22 cellular contexts compared by ENCODE assay signal in genomic region chr10:129911451-129912160, GRCh38. TPM values are rescaled to one million over a fixed set of nuclear protein-coding genes. Genes with fewer than 3 reads are reported as not detected.
DNase-seq lines count a peak whose midpoint lies in the region; ATAC-seq, FAIRE-seq and TF ChIP-seq lines count a peak whose summit lies in the region.
"Had no signal": no experiment of that assay in that cellular context is flagged by ENCODE, and none has a peak within 500 bp of the region (broad histone marks: within the 10 kb centered on the region; RNA-seq: fewer than 3 reads in every experiment).

No MANE protein-coding gene starts in this region.

- no peaks in the 10 kb centered on the region for H3K27me3 Mint-ChIP-seq in activated naive CD8-positive, alpha-beta T cell treated with anti-CD3 and anti-CD28 coated beads, Interleukin-2, amount 10 ng/mL, durations not matched to agents 7 days and 5 days
- H3K27me3 Mint-ChIP-seq in activated naive CD8-positive, alpha-beta T cell treated with anti-CD3 and anti-CD28 coated beads for 36 hours = no peaks in the 10 kb centered on the region
- H3K27me3 Mint-ChIP-seq in endodermal cell (ENCODE audit: insufficient read depth) = peaks cover 31% of the 10 kb centered on the region
- H3K27me3 Mint-ChIP-seq in neural progenitor cell (ENCODE audit: insufficient read depth, low read depth) = no peaks in the 10 kb centered on the region

- H3K9me3 ChIP-seq in endodermal cell (ENCODE audit: control insufficient read depth, low read length) (no peaks in the 10 kb centered on the region), neural progenitor cell (ENCODE audit: low read depth) (no peaks in the 10 kb centered on the region)
- H3K9me3 ChIP-seq: Peyer's patch had no signal

- H3F3A ChIP-seq in neural progenitor cell (ENCODE audit: low read depth) = no peaks in the 10 kb centered on the region

- peak; percentile 6 for DNase-seq in activated naive CD8-positive, alpha-beta T cell treated with anti-CD3 and anti-CD28 coated beads, Interleukin-2, amount 10 ng/mL, durations not matched to agents 7 days and 5 days
- no peak for DNase-seq in activated naive CD8-positive, alpha-beta T cell treated with anti-CD3 and anti-CD28 coated beads for 36 hours
- DNase-seq in endodermal cell (no peak), neural progenitor cell (ENCODE audit: low spot score) (no peak), GM12891 (ENCODE audit: insufficient read length, low spot score) (no peak)
- DNase-seq in activated T-cell treated with anti-CD3 and anti-CD28 coated beads, Interleukin-2, amount 50 U/mL, for 1 hour = no peak
- DNase-seq: 8988T; AML-193; C1 segment of cervical spinal cord; CD8-positive, alpha-beta T cell; Kasumi-1; NCI-H1694; NCI-H2081; NCI-H2171 treated with DMSO at 0.1 percent for 48 hours; NCI-H446; NCI-H526 had no signal

- no peaks in the 10 kb centered on the region for H3K79me2 ChIP-seq in neural progenitor cell (ENCODE audit: low read depth)

- H3K4me1 ChIP-seq in endodermal cell (ENCODE audit: control insufficient read depth, insufficient read depth, low read length) (no peaks in the 10 kb centered on the region), neural progenitor cell (peaks cover 14% of the 10 kb centered on the region)
- H3K4me1 ChIP-seq: Peyer's patch had no signal

- POLR2A ChIA-PET in activated naive CD8-positive, alpha-beta T cell treated with anti-CD3 and anti-CD28 coated beads, Interleukin-2, amount 10 ng/mL, durations not matched to agents 7 days and 5 days (lab: Charles Lee) = no interaction called here

- no peak overlapping the region for H3K27ac Mint-ChIP-seq in activated naive CD8-positive, alpha-beta T cell treated with anti-CD3 and anti-CD28 coated beads, Interleukin-2, amount 10 ng/mL, durations not matched to agents 7 days and 5 days
- H3K27ac Mint-ChIP-seq in activated naive CD8-positive, alpha-beta T cell treated with anti-CD3 and anti-CD28 coated beads for 36 hours = no peak overlapping the region
- H3K27ac Mint-ChIP-seq in endodermal cell (peak overlapping the region; percentile 39), neural progenitor cell (peak overlapping the region; percentile 61)
- H3K27ac Mint-ChIP-seq: CD8-positive, alpha-beta T cell had no signal

- ATAC-seq in activated naive CD8-positive, alpha-beta T cell treated with anti-CD3 and anti-CD28 coated beads, Interleukin-2, amount 10 ng/mL, durations not matched to agents 7 days and 5 days (ENCODE audit: low read depth) = no peak
- ATAC-seq in GM18858 (IDR thresholded peaks at IDR 0.05; ENCODE audit: unreplicated experiment) = no peak
- ATAC-seq: CD8-positive, alpha-beta T cell had no signal

- H3K4me3 Mint-ChIP-seq in activated naive CD8-positive, alpha-beta T cell treated with anti-CD3 and anti-CD28 coated beads, Interleukin-2, amount 10 ng/mL, durations not matched to agents 7 days and 5 days = no peak overlapping the region
- no peak overlapping the region for H3K4me3 Mint-ChIP-seq in activated naive CD8-positive, alpha-beta T cell treated with anti-CD3 and anti-CD28 coated beads for 36 hours
- H3K4me3 Mint-ChIP-seq in endodermal cell (no peak overlapping the region), neural progenitor cell (no peak overlapping the region)
- H3K4me3 Mint-ChIP-seq: CD8-positive, alpha-beta T cell had no signal

- no peak for TF ChIP-seq CTCF in endodermal cell (conservative IDR thresholded peaks at IDR 0.05)
- no peak for TF ChIP-seq CTCF in neural progenitor cell (IDR thresholded peaks at IDR 0.05)

- no peak for TF ChIP-seq POLR2A in GM12891 (IDR thresholded peaks at IDR 0.05; ENCODE audit: low read depth, low read length)

- H3K36me3 ChIP-seq in endodermal cell (ENCODE audit: control insufficient read depth, insufficient read depth, low read length) (no peaks in the 10 kb centered on the region), neural progenitor cell (no peaks in the 10 kb centered on the region)
- H3K36me3 ChIP-seq: Peyer's patch had no signal

- 80 to 85% methylated on average over 15 to 22 of the region's 22 CpGs for WGBS in endodermal cell (ENCODE audit: insufficient coverage in 1 of 2, insufficient read length in 1 of 2), 2 experiments

- H3K36me3 Mint-ChIP-seq in activated naive CD8-positive, alpha-beta T cell treated with anti-CD3 and anti-CD28 coated beads, Interleukin-2, amount 10 ng/mL, durations not matched to agents 7 days and 5 days = no peaks in the 10 kb centered on the region
- no peaks in the 10 kb centered on the region for H3K36me3 Mint-ChIP-seq in activated naive CD8-positive, alpha-beta T cell treated with anti-CD3 and anti-CD28 coated beads for 36 hours
- H3K36me3 Mint-ChIP-seq in endodermal cell (ENCODE audit: low read depth) = no peaks in the 10 kb centered on the region
- H3K36me3 Mint-ChIP-seq in neural progenitor cell = no peaks in the 10 kb centered on the region
- H3K36me3 Mint-ChIP-seq: CD8-positive, alpha-beta T cell had no signal

- no peaks in the 10 kb centered on the region for H3K9me3 Mint-ChIP-seq in activated naive CD8-positive, alpha-beta T cell treated with anti-CD3 and anti-CD28 coated beads, Interleukin-2, amount 10 ng/mL, durations not matched to agents 7 days and 5 days
- no peaks in the 10 kb centered on the region for H3K9me3 Mint-ChIP-seq in activated naive CD8-positive, alpha-beta T cell treated with anti-CD3 and anti-CD28 coated beads for 36 hours
- H3K9me3 Mint-ChIP-seq in endodermal cell (no peaks in the 10 kb centered on the region), neural progenitor cell (no peaks in the 10 kb centered on the region)
- H3K9me3 Mint-ChIP-seq: CD8-positive, alpha-beta T cell had no signal

- no peak overlapping the region for H3K4me2 ChIP-seq in neural progenitor cell

- H3K4me3 ChIP-seq in endodermal cell (ENCODE audit: low read length) (no peak overlapping the region), neural progenitor cell (no peak overlapping the region)
- H3K4me3 ChIP-seq: Peyer's patch had no signal

- H3K4me1 Mint-ChIP-seq in activated naive CD8-positive, alpha-beta T cell treated with anti-CD3 and anti-CD28 coated beads, Interleukin-2, amount 10 ng/mL, durations not matched to agents 7 days and 5 days = no peaks in the 10 kb centered on the region
- no peaks in the 10 kb centered on the region for H3K4me1 Mint-ChIP-seq in activated naive CD8-positive, alpha-beta T cell treated with anti-CD3 and anti-CD28 coated beads for 36 hours
- peaks cover 26% of the 10 kb centered on the region for H3K4me1 Mint-ChIP-seq in endodermal cell
- H3K4me1 Mint-ChIP-seq in neural progenitor cell = peaks cover 30% of the 10 kb centered on the region

- no peaks in the 10 kb centered on the region for H3K27me3 ChIP-seq in endodermal cell (ENCODE audit: control insufficient read depth, insufficient read depth, low read length, poor library complexity, severe bottlenecking)
- no peaks in the 10 kb centered on the region for H3K27me3 ChIP-seq in neural progenitor cell
- H3K27me3 ChIP-seq: Peyer's patch had no signal

- H4K20me1 ChIP-seq in neural progenitor cell (ENCODE audit: low read depth) = no peaks in the 10 kb centered on the region

- H3K9ac ChIP-seq in endodermal cell (ENCODE audit: extremely low read depth, low read length, poor library complexity, severe bottlenecking) (no peak overlapping the region), neural progenitor cell (no peak overlapping the region)

- H3K27ac ChIP-seq in endodermal cell (ENCODE audit: low read depth, low read length) (no peak overlapping the region), neural progenitor cell (no peak overlapping the region)
- H3K27ac ChIP-seq: Peyer's patch had no signal

- peak overlapping the region; percentile 9 for H2AFZ ChIP-seq in neural progenitor cell (replicated peaks)

- FAIRE-seq in GM12891 (lab: Jason Lieb, UNC) = no peak
- FAIRE-seq: G401.6, H54 had no signal

TF ChIP-seq in GM12891, 5 proteins besides CTCF, POLR2A, EP300 and RAD21:
- TF ChIP-seq POU2F2 (IDR thresholded peaks at IDR 0.05; ENCODE audit: low read depth, low read length) (no peak), TAF1 (IDR thresholded peaks at IDR 0.05; ENCODE audit: low read depth, low read length) (no peak), SPI1 (IDR thresholded peaks at IDR 0.05; ENCODE audit: low read depth, low read length) (no peak), PAX5 (IDR thresholded peaks at IDR 0.05; ENCODE audit: insufficient read depth, low read length, severe bottlenecking) (no peak), POLR2AphosphoS5 (IDR thresholded peaks at IDR 0.05; ENCODE audit: low read depth, low read length) (no peak)

RNA-seq across cellular contexts. Expression of gene EBF3, which starts 52.5 kb away (rescaled TPM):
- total RNA-seq in activated naive CD8-positive, alpha-beta T cell treated with anti-CD3 and anti-CD28 coated beads, Interleukin-2, amount 10 ng/mL, durations not matched to agents 7 days and 5 days = not detected
- total RNA-seq in activated naive CD8-positive, alpha-beta T cell treated with anti-CD3 and anti-CD28 coated beads for 36 hours = not detected
- total RNA-seq in endodermal cell (1 to 10 TPM in 1 of 2 donors, under 1 TPM in 1; 0.44 to 2.0 TPM), neural progenitor cell (ENCODE audit: low replicate concordance) (0.15 and 0.40 TPM in 2 replicates)
- 20.8 TPM for polyA plus RNA-seq in endodermal cell (2013, experiment 1 of 2)
- polyA plus RNA-seq in endodermal cell (2013, experiment 2 of 2) = 16.1 TPM
- not detected for polyA plus RNA-seq in GM12891 (2012; ENCODE audit: low read depth, missing spikeins)
- total RNA-seq: CD8-positive, alpha-beta T cell; MCF 10A; OCI-LY7 had no signal

Comparison
In these comparisons a context has a peak if more than half of its experiments do, and no peak if none do; other contexts are left out.
1. H3K27ac Mint-ChIP-seq: peak in endodermal cell (single experiment) and neural progenitor cell (single experiment); none in activated naive CD8-positive, alpha-beta T cell treated with anti-CD3 and anti-CD28 coated beads, Interleukin-2, amount 10 ng/mL, durations not matched to agents 7 days and 5 days (single experiment) and activated naive CD8-positive, alpha-beta T cell treated with anti-CD3 and anti-CD28 coated beads for 36 hours (single experiment).